Comparison of ENCODE assay signal across 9 cellular contexts in genomic region chr16:74775255-74775654, GRCh38. TPM values are rescaled to one million over a fixed set of nuclear protein-coding genes. Genes with fewer than 3 reads are reported as not detected.
DNase-seq lines count a peak whose midpoint lies in the region; ATAC-seq, FAIRE-seq and TF ChIP-seq lines count a peak whose summit lies in the region.
"Had no signal": no experiment of that assay in that cellular context is flagged by ENCODE, and none has a peak within 500 bp of the region (broad histone marks: within the 10 kb centered on the region; RNA-seq: fewer than 3 reads in every experiment).

No MANE protein-coding gene starts in this region.

- H3K9me3 Mint-ChIP-seq in effector memory CD8-positive, alpha-beta T cell, result no peaks in the 10 kb centered on the region

- no peak for TF ChIP-seq CTCF in pancreas (IDR thresholded peaks at IDR 0.05)

- H3K27me3 Mint-ChIP-seq in effector memory CD8-positive, alpha-beta T cell, result peaks cover 44 to 55% of the 10 kb centered on the region in 2 donors

- H3K27me3 ChIP-seq in pancreas, result no peaks in the 10 kb centered on the region
- H3K27me3 ChIP-seq: adrenal gland had no signal

- H3K4me1 Mint-ChIP-seq in effector memory CD8-positive, alpha-beta T cell (ENCODE audit: low read depth in 2 of 2), result peaks cover 11 to 14% of the 10 kb centered on the region in 2 donors

- peak overlapping the region in 3 of 4 donors; percentile 58 to 78 (median 77) for H3K4me3 ChIP-seq in pancreas

- H3K9me3 ChIP-seq in pancreas, result no peaks in the 10 kb centered on the region
- H3K9me3 ChIP-seq: adrenal gland had no signal

- peak overlapping the region; percentile 72 to 83 (median 80) for H3K27ac ChIP-seq in pancreas
- H3K27ac ChIP-seq: adrenal gland had no signal

- H3K4me1 ChIP-seq in pancreas, result no peaks in the 10 kb centered on the region

- H3K27ac Mint-ChIP-seq in effector memory CD8-positive, alpha-beta T cell, result no peak overlapping the region

- no peaks in the 10 kb centered on the region for H3K36me3 Mint-ChIP-seq in effector memory CD8-positive, alpha-beta T cell (ENCODE audit: insufficient read depth)

- WGBS in pancreas, 2 donors, result 49 to 52% methylated on average over 5 of the region's 5 CpGs

- H3K36me3 ChIP-seq in pancreas, result no peaks in the 10 kb centered on the region
- H3K36me3 ChIP-seq: adrenal gland had no signal

- FAIRE-seq in pancreas (lab: Jason Lieb, UNC), result no peak

- H3K4me3 Mint-ChIP-seq in effector memory CD8-positive, alpha-beta T cell, result peak overlapping the region; percentile 37 to 55

- no peak for ATAC-seq in effector memory CD8-positive, alpha-beta T cell (replicated peaks)
- ATAC-seq in pancreas (no peak), HG03280 (IDR thresholded peaks at IDR 0.05; ENCODE audit: unreplicated experiment) (no peak), HG03196 (IDR thresholded peaks at IDR 0.05; ENCODE audit: unreplicated experiment) (no peak), HG02759 (IDR thresholded peaks at IDR 0.05; ENCODE audit: unreplicated experiment) (no peak)

- intact Hi-C loops in pancreas (cut with DNase I), result no loop called here

- DNase-seq in DMS53 (lab: John Stamatoyannopoulos, UW), result peak; percentile 59
- peak; percentile 33 for DNase-seq in NCI-H69 (lab: John Stamatoyannopoulos, UW)
- no peak for DNase-seq in effector memory CD8-positive, alpha-beta T cell
- no peak for DNase-seq in pancreas
- no peak for DNase-seq in UCSD-AML1 (lab: John Stamatoyannopoulos, UW; ENCODE audit: unreplicated experiment)

RNA-seq across cellular contexts. Expression of gene FA2H, which starts 0.6 kb away (rescaled TPM):
- total RNA-seq in pancreas, result 1 to 10 TPM; 2.2 to 6.4 (median 3.5) TPM
- 1 to 10 TPM; 3.9 to 4.8 TPM for polyA plus RNA-seq in pancreas

Comparison
In these comparisons a context has a peak if more than half of its experiments do, and no peak if none do; other contexts are left out.
1. DNase-seq: peak in DMS53 (single experiment) and NCI-H69 (single experiment); none in effector memory CD8-positive, alpha-beta T cell (0 of 3), pancreas (0 of 6) and UCSD-AML1 (single experiment).